2 cellular contexts compared by ENCODE assay signal in genomic region chr5:132427285-132428146, GRCh38.
A peak's percentile ranks its signal among the peaks of the same experiment; 100 is the strongest.
TF ChIP-seq lines count a peak whose summit lies in the region.

No MANE protein-coding gene starts in this region.

TF ChIP-seq in IMR-90, 13 proteins besides CTCF, POLR2A, EP300 and RAD21:
- TF ChIP-seq RCOR1 (IDR thresholded peaks at IDR 0.05; ENCODE audit: insufficient replicate concordance, low read length), result no peak
- TF ChIP-seq CEBPB (IDR thresholded peaks at IDR 0.05; ENCODE audit: low read depth, low read length), result no peak
- no peak for TF ChIP-seq SMC3 (IDR thresholded peaks at IDR 0.05; ENCODE audit: low read depth, low read length)
- TF ChIP-seq MXI1 (IDR thresholded peaks at IDR 0.05; ENCODE audit: borderline replicate concordance, low read depth, low read length), result no peak
- TF ChIP-seq FOS (IDR thresholded peaks at IDR 0.05; ENCODE audit: low read depth, low read length), result no peak
- TF ChIP-seq CHD1 (IDR thresholded peaks at IDR 0.05; ENCODE audit: low read depth, low read length), result no peak
- no peak for TF ChIP-seq NFE2L2 (IDR thresholded peaks at IDR 0.05; ENCODE audit: low read depth, low read length)
- TF ChIP-seq RFX5 (IDR thresholded peaks at IDR 0.05; ENCODE audit: low read depth, low read length), result no peak
- TF ChIP-seq ELK1 (IDR thresholded peaks at IDR 0.05; ENCODE audit: borderline replicate concordance, low read depth, low read length), result no peak
- TF ChIP-seq USF2 (IDR thresholded peaks at IDR 0.05; ENCODE audit: low read depth, low read length), result no peak
- TF ChIP-seq MAZ (IDR thresholded peaks at IDR 0.05; ENCODE audit: borderline replicate concordance, low read depth, low read length), result no peak

TF ChIP-seq in liver, 16 proteins besides CTCF, POLR2A, EP300 and RAD21:
- TF ChIP-seq RXRA (IDR thresholded peaks at IDR 0.05) (peak in 1 of 2 donors; percentile 69), HNF4A (conservative IDR thresholded peaks at IDR 0.05) (peak in 1 of 2 donors; percentile 50), YY1 (IDR thresholded peaks at IDR 0.05) (peak; percentile 48), ZBTB33 (IDR thresholded peaks at IDR 0.05) (no peak), EGR1 (IDR thresholded peaks at IDR 0.05; ENCODE audit: low read depth in 2 of 2) (no peak), FOXA1 (IDR thresholded peaks at IDR 0.05) (no peak), NR2F2 (IDR thresholded peaks at IDR 0.05) (no peak), REST (IDR thresholded peaks at IDR 0.05) (peak; percentile 46), JUND (IDR thresholded peaks at IDR 0.05) (no peak), TAF1 (conservative IDR thresholded peaks at IDR 0.05) (no peak), SP1 (IDR thresholded peaks at IDR 0.05) (peak; percentile 17), MAX (IDR thresholded peaks at IDR 0.05) (peak; percentile 37), GABPA (IDR thresholded peaks at IDR 0.05 in 1 of 2, conservative IDR thresholded peaks at IDR 0.05 in 1 of 2) (no peak), FOXA2 (IDR thresholded peaks at IDR 0.05) (no peak)
